ENCODE assay signal across 16 cellular contexts in genomic region chr2:234873828-234874173, GRCh38.
A peak's percentile ranks its signal among the peaks of the same experiment; 100 is the strongest.
DNase-seq lines count a peak whose midpoint lies in the region; ATAC-seq and TF ChIP-seq lines count a peak whose summit lies in the region.
"Had no signal": no experiment of that assay in that cellular context is flagged by ENCODE, and none has a peak within 500 bp of the region (broad histone marks: within the 10 kb centered on the region; RNA-seq: fewer than 3 reads in every experiment).

No MANE protein-coding gene starts in this region.

- no peak overlapping the region for H3K27ac Mint-ChIP-seq in activated CD4-positive, alpha-beta T cell treated with anti-CD3 and anti-CD28 coated beads for 36 hours
- H3K27ac Mint-ChIP-seq: activated naive CD8-positive, alpha-beta T cell treated with anti-CD3 and anti-CD28 coated beads for 36 hours; stimulated activated naive CD8-positive, alpha-beta T cell treated with anti-CD3 and anti-CD28 coated beads, Interleukin-15, Interleukin-2, amounts not matched to agents 100 ng/mL and 50 ng/mL, for 24 hours had no signal

- H3K27me3 Mint-ChIP-seq in activated T-cell treated with anti-CD3 and anti-CD28 coated beads, Interleukin-2, amount 50 U/mL, for 4 hours (ENCODE audit: low read depth) = peaks cover 16% of the 10 kb centered on the region
- H3K27me3 Mint-ChIP-seq in activated CD4-positive, alpha-beta T cell treated with anti-CD3 and anti-CD28 coated beads for 36 hours = peaks cover 9% of the 10 kb centered on the region

- no peaks in the 10 kb centered on the region for H3K9me3 Mint-ChIP-seq in activated T-cell treated with anti-CD3 and anti-CD28 coated beads, Interleukin-2, amount 50 U/mL, for 4 hours
- no peaks in the 10 kb centered on the region for H3K9me3 Mint-ChIP-seq in activated CD4-positive, alpha-beta T cell treated with anti-CD3 and anti-CD28 coated beads for 36 hours (ENCODE audit: low read depth)

- no peak for TF ChIP-seq CTCF in foreskin fibroblast (IDR thresholded peaks at IDR 0.05; ENCODE audit: low read depth, low read length)
- TF ChIP-seq CTCF in osteoblast (IDR thresholded peaks at IDR 0.05; ENCODE audit: extremely low read depth, low read depth, low read length) = no peak

- intact Hi-C loops in activated CD4-positive, alpha-beta T cell treated with anti-CD3 and anti-CD28 coated beads for 36 hours (cut with DNase I, micrococcal nuclease) = no loop called here

- DNase-seq in AG20443 (ENCODE audit: low spot score) (peak; percentile 83), RPMI7951 (ENCODE audit: low read depth) (peak; percentile 87), foreskin fibroblast (peak; percentile 32 to 60), osteoblast (ENCODE audit: insufficient read length, low spot score, missing footprints) (peak; percentile 80), NOMO-1 treated with DMSO at 0.1 percent for 48 hours (lab: John Stamatoyannopoulos, UW; ENCODE audit: unreplicated experiment) (no peak), COLO668 (lab: John Stamatoyannopoulos, UW; ENCODE audit: unreplicated experiment) (no peak)
- no peak for DNase-seq in activated T-cell treated with anti-CD3 and anti-CD28 coated beads, Interleukin-2, amount 50 U/mL, for 4 hours
- DNase-seq in activated CD4-positive, alpha-beta T cell treated with anti-CD3 and anti-CD28 coated beads for 36 hours = no peak
- DNase-seq: activated CD4-positive, CD25-positive, alpha-beta regulatory T cell treated with anti-CD3 and anti-CD28 coated beads, Interleukin-2, amount 50 U/mL, for 72 hours; activated CD8-positive, alpha-beta memory T cell treated with anti-CD3 and anti-CD28 coated beads, Interleukin-2, amount 50 U/mL, for 48 hours; activated naive CD8-positive, alpha-beta T cell treated with anti-CD3 and anti-CD28 coated beads for 36 hours; NCI-H1930; NCI-H69 had no signal

- H2AFZ ChIP-seq in osteoblast (ENCODE audit: low read length) = peak overlapping the region; percentile 46

- POLR2A ChIA-PET in activated CD4-positive, alpha-beta T cell treated with anti-CD3 and anti-CD28 coated beads for 36 hours (lab: Charles Lee) = no interaction called here

- no peak overlapping the region for H3K4me3 Mint-ChIP-seq in activated T-cell treated with anti-CD3 and anti-CD28 coated beads, Interleukin-2, amount 50 U/mL, for 4 hours
- H3K4me3 Mint-ChIP-seq in activated CD4-positive, alpha-beta T cell treated with anti-CD3 and anti-CD28 coated beads for 36 hours = no peak overlapping the region
- H3K4me3 Mint-ChIP-seq: activated naive CD8-positive, alpha-beta T cell treated with anti-CD3 and anti-CD28 coated beads for 36 hours; stimulated activated naive CD8-positive, alpha-beta T cell treated with anti-CD3 and anti-CD28 coated beads, Interleukin-15, Interleukin-2, amounts not matched to agents 100 ng/mL and 50 ng/mL, for 24 hours had no signal

- H3K4me1 Mint-ChIP-seq in activated T-cell treated with anti-CD3 and anti-CD28 coated beads, Interleukin-2, amount 50 U/mL, for 4 hours (ENCODE audit: low read depth) = no peaks in the 10 kb centered on the region
- no peaks in the 10 kb centered on the region for H3K4me1 Mint-ChIP-seq in activated CD4-positive, alpha-beta T cell treated with anti-CD3 and anti-CD28 coated beads for 36 hours
- H3K4me1 Mint-ChIP-seq: activated naive CD8-positive, alpha-beta T cell treated with anti-CD3 and anti-CD28 coated beads for 36 hours had no signal

- CTCF ChIA-PET in activated CD4-positive, alpha-beta T cell treated with anti-CD3 and anti-CD28 coated beads for 36 hours (lab: Charles Lee) = interaction anchor here (0.6 kb wide), 1 partner anchor 173 kb away, joined by 6 read pairs; no protein-coding TSS in a partner anchor

- H4K20me1 ChIP-seq in osteoblast (ENCODE audit: insufficient read depth, low read length) = no peaks in the 10 kb centered on the region

- H3K4me3 ChIP-seq in foreskin fibroblast (ENCODE audit: low read depth in 1 of 2, low read length in 2 of 2) = no peak overlapping the region
- no peak overlapping the region for H3K4me3 ChIP-seq in osteoblast (ENCODE audit: insufficient read depth, low read length)
- H3K4me3 ChIP-seq: skin epidermis had no signal

- H3K79me2 ChIP-seq in osteoblast (ENCODE audit: insufficient read depth, low read length) = no peaks in the 10 kb centered on the region

- H3K4me1 ChIP-seq in osteoblast (ENCODE audit: insufficient read depth, low read length) = peaks cover 4% of the 10 kb centered on the region

- no peaks in the 10 kb centered on the region for H3K9me3 ChIP-seq in osteoblast (ENCODE audit: low read depth, low read length)

- no peak overlapping the region for H3K4me2 ChIP-seq in osteoblast (ENCODE audit: insufficient read depth, low read length)

- H3K36me3 ChIP-seq in osteoblast (ENCODE audit: insufficient read depth, low read length) = no peaks in the 10 kb centered on the region

- no peaks in the 10 kb centered on the region for H3K36me3 Mint-ChIP-seq in activated T-cell treated with anti-CD3 and anti-CD28 coated beads, Interleukin-2, amount 50 U/mL, for 4 hours (ENCODE audit: insufficient read depth)
- H3K36me3 Mint-ChIP-seq in activated CD4-positive, alpha-beta T cell treated with anti-CD3 and anti-CD28 coated beads for 36 hours (ENCODE audit: low read depth) = no peaks in the 10 kb centered on the region
- H3K36me3 Mint-ChIP-seq: activated naive CD8-positive, alpha-beta T cell treated with anti-CD3 and anti-CD28 coated beads for 36 hours had no signal

- H3K27ac ChIP-seq in osteoblast (ENCODE audit: low read depth, low read length) = no peak overlapping the region
- H3K27ac ChIP-seq: HL-60 had no signal

- ATAC-seq in activated T-cell treated with anti-CD3 and anti-CD28 coated beads, Interleukin-2, amount 50 U/mL, for 4 hours = no peak
- no peak for ATAC-seq in activated CD4-positive, alpha-beta T cell treated with anti-CD3 and anti-CD28 coated beads for 36 hours

- H3K27me3 ChIP-seq in osteoblast (ENCODE audit: insufficient read depth, low read length) = peaks cover 6% of the 10 kb centered on the region

Comparison
In these comparisons a context has a peak if more than half of its experiments do, and no peak if none do; other contexts are left out.
1. DNase-seq: peak in AG20443 (single experiment), RPMI7951 (single experiment), foreskin fibroblast (2 of 2) and osteoblast (single experiment); none in NOMO-1 treated with DMSO at 0.1 percent for 48 hours (single experiment), activated T-cell treated with anti-CD3 and anti-CD28 coated beads, Interleukin-2, amount 50 U/mL, for 4 hours (single experiment), COLO668 (single experiment) and activated CD4-positive, alpha-beta T cell treated with anti-CD3 and anti-CD28 coated beads for 36 hours (single experiment).